In the genomic region with DNA sequence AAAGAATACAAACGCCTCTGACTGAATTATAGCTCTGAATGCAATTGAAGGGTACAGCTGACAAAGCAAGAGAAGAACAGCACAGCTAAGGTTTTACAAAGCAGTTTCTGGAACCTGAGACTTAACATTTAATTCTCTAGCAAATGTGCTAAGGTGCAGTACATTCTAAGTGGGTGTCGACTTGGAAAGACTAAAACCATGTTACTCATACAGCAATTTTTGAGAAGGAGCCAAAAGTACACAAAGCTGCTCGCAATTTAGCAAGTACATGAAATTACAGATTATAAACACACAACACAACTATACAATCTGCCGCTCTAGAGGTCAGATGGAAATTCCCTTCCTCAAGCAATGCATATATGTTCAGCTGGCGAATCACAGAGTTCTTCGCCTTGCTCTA, we compare ENCODE assay signal across 1 cellular context.
TF ChIP-seq lines count a peak whose summit lies in the region.

No MANE protein-coding gene starts in this region.

TF ChIP-seq in IMR-90, 13 proteins besides CTCF, POLR2A, EP300 and RAD21 (continued from another document):
- TF ChIP-seq MAZ (IDR thresholded peaks at IDR 0.05; ENCODE audit: borderline replicate concordance, low read depth, low read length) (no peak), RFX5 (IDR thresholded peaks at IDR 0.05; ENCODE audit: low read depth, low read length) (no peak), MAFK (IDR thresholded peaks at IDR 0.05; ENCODE audit: low read depth, low read length) (no peak), FOS (IDR thresholded peaks at IDR 0.05; ENCODE audit: low read depth, low read length) (no peak)
- TF ChIP-seq, protein P1, sequence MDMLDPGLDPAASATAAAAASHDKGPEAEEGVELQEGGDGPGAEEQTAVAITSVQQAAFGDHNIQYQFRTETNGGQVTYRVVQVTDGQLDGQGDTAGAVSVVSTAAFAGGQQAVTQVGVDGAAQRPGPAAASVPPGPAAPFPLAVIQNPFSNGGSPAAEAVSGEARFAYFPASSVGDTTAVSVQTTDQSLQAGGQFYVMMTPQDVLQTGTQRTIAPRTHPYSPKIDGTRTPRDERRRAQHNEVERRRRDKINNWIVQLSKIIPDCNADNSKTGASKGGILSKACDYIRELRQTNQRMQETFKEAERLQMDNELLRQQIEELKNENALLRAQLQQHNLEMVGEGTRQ (IDR thresholded peaks at IDR 0.05; ENCODE audit: low read depth, low read length): no peak
